ENCODE assay signal across 20 cellular contexts in the genomic region with DNA sequence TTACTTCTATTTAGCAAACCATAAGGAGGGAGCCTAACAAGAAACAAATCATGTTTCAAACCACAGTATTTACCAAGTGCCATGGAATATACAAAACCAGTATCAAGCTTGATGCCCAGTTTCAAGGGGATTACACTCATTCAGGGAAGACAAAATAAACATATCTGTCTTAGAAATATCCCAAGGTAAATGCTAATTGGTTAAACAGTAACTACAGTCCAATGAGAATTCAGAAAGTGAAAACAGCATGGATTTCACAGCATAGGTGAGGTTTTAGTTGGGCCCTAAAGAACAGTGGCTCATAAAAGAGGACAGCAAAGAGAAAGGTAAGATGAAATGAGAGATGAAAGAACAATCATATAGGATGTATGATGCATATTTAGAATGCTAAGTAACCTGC.
DNase-seq lines count a peak whose midpoint lies in the region; ATAC-seq, FAIRE-seq and TF ChIP-seq lines count a peak whose summit lies in the region.
"Had no signal": no experiment of that assay in that cellular context is flagged by ENCODE, and none has a peak within 500 bp of the region (broad histone marks: within the 10 kb centered on the region; RNA-seq: fewer than 3 reads in every experiment).

No MANE protein-coding gene starts in this region.

- peak overlapping the region; percentile 95 for H3K27ac Mint-ChIP-seq in endothelial cell (ENCODE audit: unreplicated experiment)
- peak overlapping the region; percentile 2 for H3K27ac Mint-ChIP-seq in nephron progenitor cell
- no peak overlapping the region for H3K27ac Mint-ChIP-seq in MCF 10A (ENCODE audit: low read depth, unreplicated experiment)
- H3K27ac Mint-ChIP-seq in GM23338: no peak overlapping the region

- H3F3A ChIP-seq in GM23338 (replicated peaks; ENCODE audit: low read depth) (no peaks in the 10 kb centered on the region), PC-9 (ENCODE audit: insufficient read depth, low read depth) (no peaks in the 10 kb centered on the region)

- ATAC-seq in HepG2 (no peak), right lobe of liver (no peak), heart left ventricle (no peak), GM23338 (no peak)
- ATAC-seq: GM12878 had no signal

- H4K20me1 ChIP-seq in HepG2 (ENCODE audit: insufficient read depth, low read length) (peaks cover 10% of the 10 kb centered on the region; the same call in 1 of the 2 replicates), GM23338 (replicated peaks; ENCODE audit: insufficient read depth) (peaks cover 23% of the 10 kb centered on the region; the same call in 1 of the 2 replicates), PC-9 (ENCODE audit: insufficient read depth) (peaks cover 17% of the 10 kb centered on the region; the same call in 1 of the 2 replicates)

- peaks cover 57% of the 10 kb centered on the region for H3K4me1 Mint-ChIP-seq in endothelial cell (ENCODE audit: unreplicated experiment)
- H3K4me1 Mint-ChIP-seq in nephron progenitor cell: peaks cover 33% of the 10 kb centered on the region
- H3K4me1 Mint-ChIP-seq in MCF 10A (ENCODE audit: insufficient read depth, unreplicated experiment): no peaks in the 10 kb centered on the region
- peaks cover 31% of the 10 kb centered on the region for H3K4me1 Mint-ChIP-seq in GM23338

- H3K4me3 Mint-ChIP-seq in endothelial cell (ENCODE audit: unreplicated experiment) (peak overlapping the region; percentile 57), nephron progenitor cell (no peak overlapping the region), MCF 10A (ENCODE audit: unreplicated experiment) (no peak overlapping the region), GM23338 (no peak overlapping the region)
- H3K4me3 Mint-ChIP-seq: CD14-positive monocyte had no signal

- H3K36me3 ChIP-seq in HepG2 (replicated peaks in 1 of 2; ENCODE audit: control insufficient read depth in 1 of 2, insufficient read depth in 2 of 2, low read length in 2 of 2) (peaks cover 17 to 46% of the 10 kb centered on the region in 2 experiments), right lobe of liver (peaks cover 0 to 4% (median 0%) of the 10 kb centered on the region in 4 donors), heart left ventricle (peaks cover 0 to 21% (median 11%) of the 10 kb centered on the region in 9 donors), GM23338 (ENCODE audit: insufficient read depth) (0 out of 2 replicates have a peak, but pooled peaks cover 2% of the 10 kb centered on the region), PC-9 (ENCODE audit: low read depth) (no peaks in the 10 kb centered on the region)

- BruUV-seq in HepG2 (replicated peaks; lab: Mats Ljungman, UMichigan): no TSS peak
- no TSS peak for BruUV-seq in MCF 10A (replicated peaks; lab: Mats Ljungman, UMichigan)
- BruUV-seq in PC-9 (replicated peaks; lab: Mats Ljungman, UMichigan): no TSS peak

- CTCF ChIA-PET in HepG2 (lab: Yijun Ruan, JAX; ENCODE audit: low intra/inter-chr PET ratio, low total read pairs) (no interaction called here), MCF 10A (lab: Yijun Ruan, JAX) (interaction anchor here (0.6 kb wide), 1 partner anchor 32 kb away, joined by 3 read pairs; no protein-coding TSS in a partner anchor), PC-9 (lab: Charles Lee) (no interaction called here)

- POLR2A ChIA-PET in HepG2 (lab: Yijun Ruan, JAX): no interaction called here
- POLR2A ChIA-PET in MCF 10A (lab: Yijun Ruan, JAX): no interaction called here
- POLR2A ChIA-PET in PC-9 (lab: Charles Lee; ENCODE audit: unreplicated experiment): no interaction called here

- TF ChIP-seq EP300 in HepG2 (IDR thresholded peaks at IDR 0.05; ENCODE audit: low read depth in 2 of 2, low read length in 2 of 2) (no peak), HepG2 (CRISPR knock-in tag; IDR thresholded peaks at IDR 0.05; ENCODE audit: borderline replicate concordance) (no peak)

- H3K9ac ChIP-seq in HepG2 (ENCODE audit: insufficient read depth, low read depth, low read length): no peak overlapping the region

- in situ Hi-C loops in HepG2 (cut with HindIII; ENCODE audit: extremely low pct_ligation_motif_present, low pct_unique_long_range_greater_than_20kb): no loop called here

- H3K9me3 ChIP-seq in HepG2 (ENCODE audit: low read length) (no peaks in the 10 kb centered on the region), right lobe of liver (no peaks in the 10 kb centered on the region), heart left ventricle (peaks cover 0 to 13% (median 0%) of the 10 kb centered on the region in 12 donors), PC-9 (ENCODE audit: insufficient read depth, low read depth) (no peaks in the 10 kb centered on the region)

- FAIRE-seq in HepG2 (lab: Jason Lieb, UNC): no peak
- FAIRE-seq: A204.1, GM12878, GM18507, RCC 7860 had no signal

- peaks cover 2% of the 10 kb centered on the region for H3K79me2 ChIP-seq in HepG2 (ENCODE audit: insufficient read depth, low read length)
- peaks cover 22% of the 10 kb centered on the region for H3K79me2 ChIP-seq in GM23338 (replicated peaks; ENCODE audit: insufficient read depth)
- no peaks in the 10 kb centered on the region for H3K79me2 ChIP-seq in PC-9 (ENCODE audit: low read depth)

- H3K4me2 ChIP-seq in HepG2 (ENCODE audit: low read depth, low read length) (no peak overlapping the region), GM23338 (no peak overlapping the region), PC-9 (no peak overlapping the region)

- H3K36me3 Mint-ChIP-seq in endothelial cell (ENCODE audit: low read depth, unreplicated experiment): peaks cover 16% of the 10 kb centered on the region
- H3K36me3 Mint-ChIP-seq in nephron progenitor cell (ENCODE audit: low read depth): peaks cover 67% of the 10 kb centered on the region
- H3K36me3 Mint-ChIP-seq in MCF 10A (ENCODE audit: insufficient read depth, unreplicated experiment): peaks cover 40% of the 10 kb centered on the region
- peaks cover 28% of the 10 kb centered on the region for H3K36me3 Mint-ChIP-seq in GM23338 (ENCODE audit: low read depth)

- H3K4me1 ChIP-seq in HepG2 (ENCODE audit: insufficient read depth, low read length): peaks cover 61% of the 10 kb centered on the region
- H3K4me1 ChIP-seq in right lobe of liver: peaks cover 0 to 65% (median 21%) of the 10 kb centered on the region in 4 donors
- peaks cover 0 to 47% (median 33%) of the 10 kb centered on the region in 12 donors for H3K4me1 ChIP-seq in heart left ventricle
- peaks cover 22% of the 10 kb centered on the region; the same call in 1 of the 2 replicates for H3K4me1 ChIP-seq in GM23338 (ENCODE audit: insufficient read depth)
- H3K4me1 ChIP-seq in PC-9 (replicated peaks; ENCODE audit: insufficient read depth): no peaks in the 10 kb centered on the region

- peaks cover 7% of the 10 kb centered on the region for H3K27me3 Mint-ChIP-seq in endothelial cell (ENCODE audit: unreplicated experiment)
- peaks cover 3% of the 10 kb centered on the region for H3K27me3 Mint-ChIP-seq in nephron progenitor cell (ENCODE audit: low read depth, poor library complexity)
- H3K27me3 Mint-ChIP-seq in MCF 10A (ENCODE audit: insufficient read depth, unreplicated experiment): no peaks in the 10 kb centered on the region
- H3K27me3 Mint-ChIP-seq in GM23338 (ENCODE audit: insufficient read depth, low read depth, poor library complexity): no peaks in the 10 kb centered on the region

- intact Hi-C loops in HepG2 (cut with micrococcal nuclease; ENCODE audit: unreplicated experiment) (loop anchor here (5.0 kb wide), 2 partner anchors 94 to 184 kb away; no protein-coding TSS in a partner anchor), right lobe of liver (cut with DNase I) (no loop called here), MCF 10A (cut with micrococcal nuclease) (no loop called here), heart left ventricle (cut with DNase I) (loop anchor here in 4 of 10 donors (5.0 to 10.0 kb wide), 4 partner anchors 107 to 187 kb away; a partner anchor contains a TSS), PC-9 (cut with micrococcal nuclease; ENCODE audit: unreplicated experiment) (no loop called here)

- no peaks in the 10 kb centered on the region for H3K9me3 Mint-ChIP-seq in endothelial cell (ENCODE audit: unreplicated experiment)
- H3K9me3 Mint-ChIP-seq in nephron progenitor cell: peaks cover 29% of the 10 kb centered on the region
- no peaks in the 10 kb centered on the region for H3K9me3 Mint-ChIP-seq in MCF 10A (ENCODE audit: unreplicated experiment)
- no peaks in the 10 kb centered on the region for H3K9me3 Mint-ChIP-seq in GM23338

- no peaks in the 10 kb centered on the region for H3K9me2 ChIP-seq in GM23338 (ENCODE audit: insufficient read depth)
- no peaks in the 10 kb centered on the region for H3K9me2 ChIP-seq in PC-9 (ENCODE audit: insufficient read depth)

- no peak overlapping the region for H3K4me3 ChIP-seq in HepG2 (replicated peaks in 1 of 3; ENCODE audit: insufficient read depth in 1 of 3, low read depth in 2 of 3, low read length in 3 of 3)
- H3K4me3 ChIP-seq in right lobe of liver: no peak overlapping the region
- no peak overlapping the region for H3K4me3 ChIP-seq in heart left ventricle
- no peak overlapping the region for H3K4me3 ChIP-seq in GM23338
- H3K4me3 ChIP-seq in PC-9: no peak overlapping the region
- H3K4me3 ChIP-seq: GM12878, MG63 had no signal

- no peak for TF ChIP-seq CTCF in HepG2 (CRISPR knock-in tag; IDR thresholded peaks at IDR 0.05)
- no peak for TF ChIP-seq CTCF in right lobe of liver (IDR thresholded peaks at IDR 0.05)
- no peak for TF ChIP-seq CTCF in endothelial cell (IDR thresholded peaks at IDR 0.05; ENCODE audit: unreplicated experiment)
- no peak for TF ChIP-seq CTCF in nephron progenitor cell (IDR thresholded peaks at IDR 0.05)
- TF ChIP-seq CTCF in MCF 10A (IDR thresholded peaks at IDR 0.05; ENCODE audit: unreplicated experiment): no peak
- no peak for TF ChIP-seq CTCF in heart left ventricle (IDR thresholded peaks at IDR 0.05)
- TF ChIP-seq CTCF in GM23338 (conservative IDR thresholded peaks at IDR 0.05; ENCODE audit: low read depth in 2 of 2): no peak
- no peak for TF ChIP-seq CTCF in PC-9 (conservative IDR thresholded peaks at IDR 0.05)

- H3K27me3 ChIP-seq in HepG2 (ENCODE audit: control insufficient read depth in 1 of 2, insufficient read depth in 2 of 2, low read length in 2 of 2) (no peaks in the 10 kb centered on the region), right lobe of liver (no peaks in the 10 kb centered on the region), heart left ventricle (no peaks in the 10 kb centered on the region), GM23338 (ENCODE audit: insufficient read depth) (no peaks in the 10 kb centered on the region), PC-9 (ENCODE audit: insufficient read depth, low read depth) (no peaks in the 10 kb centered on the region)
- H3K27me3 ChIP-seq: MG63 had no signal

- H3K27ac ChIP-seq in HepG2 (ENCODE audit: extremely low read length, insufficient read depth, low read length): no peak overlapping the region
- no peak overlapping the region for H3K27ac ChIP-seq in right lobe of liver
- no peak overlapping the region for H3K27ac ChIP-seq in heart left ventricle
- H3K27ac ChIP-seq in GM23338 (ENCODE audit: low read depth): no peak overlapping the region
- H3K27ac ChIP-seq in PC-9: no peak overlapping the region

- no peak for TF ChIP-seq RAD21 in HepG2 (CRISPR knock-in tag; IDR thresholded peaks at IDR 0.05)

- no peak for TF ChIP-seq POLR2A in HepG2 (IDR thresholded peaks at IDR 0.05; ENCODE audit: insufficient read depth in 1 of 2, low read depth in 2 of 2, low read length in 2 of 2)
- TF ChIP-seq POLR2A in right lobe of liver (IDR thresholded peaks at IDR 0.05): no peak
- no peak for TF ChIP-seq POLR2A in heart left ventricle (IDR thresholded peaks at IDR 0.05)

- H2AFZ ChIP-seq in HepG2 (ENCODE audit: low read length) (no peak overlapping the region), GM23338 (no peak overlapping the region), PC-9 (no peak overlapping the region)

- DNase-seq in HepG2 (ENCODE audit: low spot score): no peak
- DNase-seq in right lobe of liver: no peak
- no peak for DNase-seq in endothelial cell (ENCODE audit: low spot score)
- no peak for DNase-seq in nephron progenitor cell
- DNase-seq in MCF 10A (ENCODE audit: unreplicated experiment): no peak
- DNase-seq in heart left ventricle: no peak
- no peak for DNase-seq in GM23338 (ENCODE audit: low spot score)
- DNase-seq in PC-9: no peak
- DNase-seq: COR-L47, HCEC 1CT, MG63, NCI-H1105, NCI-H187 treated with DMSO at 0.1 percent for 48 hours, NCI-H510A treated with DMSO at 0.1 percent for 48 hours, SHP77 had no signal

Comparison
In these comparisons a context has a peak if more than half of its experiments do, and no peak if none do; other contexts are left out.
1. H3K27ac Mint-ChIP-seq: peak in endothelial cell (single experiment) and nephron progenitor cell (single experiment); none in MCF 10A (single experiment) and GM23338 (single experiment).